Comparison of ENCODE assay signal across 17 cellular contexts in the genomic region with DNA sequence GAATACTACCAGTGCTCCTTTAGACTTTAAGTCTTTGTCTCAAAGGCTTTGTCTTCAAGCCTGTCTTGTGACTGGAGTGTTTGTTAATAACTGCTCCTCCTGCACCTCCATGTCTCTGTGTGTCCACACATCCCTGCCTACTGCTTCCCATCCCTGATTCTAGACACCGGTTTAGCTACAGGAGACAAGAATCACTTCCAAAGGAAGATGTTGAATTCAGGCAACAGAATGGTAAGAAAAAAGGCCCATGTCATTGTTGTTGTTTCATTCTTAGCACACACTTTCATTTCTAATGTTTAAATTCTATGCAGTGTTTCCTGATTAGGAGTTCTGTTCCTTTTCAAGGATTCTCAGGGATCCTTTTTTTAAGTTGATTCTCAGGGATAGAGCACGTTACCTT.
"Had no signal": no experiment of that assay in that cellular context is flagged by ENCODE, and none has a peak within 500 bp of the region (broad histone marks: within the 10 kb centered on the region; RNA-seq: fewer than 3 reads in every experiment).

No MANE protein-coding gene starts in this region.

- H3K36me3 Mint-ChIP-seq: activated naive CD8-positive, alpha-beta T cell had no signal

- H3K27ac ChIP-seq: brain microvascular endothelial cell, prostate gland had no signal

- H3K36me3 ChIP-seq: brain microvascular endothelial cell, prostate gland had no signal

- H3K9me3 ChIP-seq: prostate gland had no signal

- H3K27me3 ChIP-seq: brain microvascular endothelial cell had no signal

- H3K27ac Mint-ChIP-seq: activated naive CD8-positive, alpha-beta T cell; effector memory CD8-positive, alpha-beta T cell had no signal

- DNase-seq: activated CD4-positive, alpha-beta T cell treated with anti-CD3 and anti-CD28 coated beads, Interleukin-2, amount 50 U/mL, for 1 hour; activated CD8-positive, alpha-beta memory T cell treated with anti-CD3 and anti-CD28 coated beads for 24 hours; activated gamma-delta T cell treated with Interleukin-2 at 50 U/mL for 16 hours; amniotic stem cell; brain microvascular endothelial cell; dermis blood vessel endothelial cell; effector memory CD8-positive, alpha-beta T cell; head of caudate nucleus; kidney glomerular epithelial cell; right cardiac atrium; small intestine; stimulated activated CD4-positive, alpha-beta T cell treated with anti-CD3 and anti-CD28 coated beads, Interleukin-4, amount 100 ng/mL, for 24 hours; stimulated activated naive CD4-positive, alpha-beta T cell treated with Interleukin-2 at 50 U/mL for 16 hours; T-helper 2 cell; trophoblast cell had no signal

- H3K4me3 Mint-ChIP-seq: activated naive CD8-positive, alpha-beta T cell; effector memory CD8-positive, alpha-beta T cell had no signal

- H3K4me1 ChIP-seq: prostate gland had no signal

- ATAC-seq: effector memory CD8-positive, alpha-beta T cell; right cardiac atrium had no signal

- H3K4me3 ChIP-seq: prostate gland had no signal
